10 cellular contexts compared by ENCODE assay signal in the genomic region with DNA sequence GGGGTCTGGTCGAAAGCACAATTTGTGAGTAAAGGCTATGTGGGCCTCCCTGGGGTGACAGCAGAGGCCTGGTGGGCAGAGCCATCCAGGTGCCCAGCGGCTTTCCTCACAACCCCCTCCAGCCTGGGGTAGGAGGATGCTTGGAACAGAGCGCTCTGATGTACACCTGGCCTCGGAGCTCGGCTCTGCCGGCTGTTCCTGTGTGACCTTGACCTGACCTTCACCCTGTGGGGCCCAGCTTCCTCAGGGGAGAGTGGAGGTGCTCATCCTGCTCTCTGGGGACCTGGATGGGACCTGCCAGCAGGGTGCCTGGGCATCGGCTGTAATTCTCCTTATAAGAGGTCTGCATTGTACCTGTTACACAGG. TPM values are rescaled to one million over a fixed set of nuclear protein-coding genes. Genes with fewer than 3 reads are reported as not detected.
DNase-seq lines count a peak whose midpoint lies in the region; ATAC-seq and TF ChIP-seq lines count a peak whose summit lies in the region.
"Had no signal": no experiment of that assay in that cellular context is flagged by ENCODE, and none has a peak within 500 bp of the region (broad histone marks: within the 10 kb centered on the region; RNA-seq: fewer than 3 reads in every experiment).

No MANE protein-coding gene starts in this region.

- CTCF ChIA-PET in activated B cell treated with CpG ODN at 0.5 μM for 24 hours (lab: Charles Lee): no interaction called here

- H3K4me3 ChIP-seq in Peyer's patch: peak overlapping the region in 2 of 4 donors; percentile 63 to 64

- intact Hi-C loops in activated B cell treated with CpG ODN at 0.5 μM for 24 hours (cut with micrococcal nuclease): loop anchor here (1.0 to 10.0 kb wide), 7 partner anchors 16 to 471 kb away; a partner anchor contains a TSS

- H3K27me3 Mint-ChIP-seq in activated B cell treated with CpG ODN at 0.5 μM for 24 hours (peaks cover 21% of the 10 kb centered on the region), naive B cell (peaks cover 11 to 21% (median 17%) of the 10 kb centered on the region in 3 donors)

- H3K36me3 Mint-ChIP-seq in activated B cell treated with CpG ODN at 0.5 μM for 24 hours (ENCODE audit: low read depth) (no peaks in the 10 kb centered on the region), naive B cell (no peaks in the 10 kb centered on the region)

- no peak for DNase-seq in activated B cell treated with CpG ODN at 0.5 μM for 24 hours
- DNase-seq in naive B cell: no peak
- DNase-seq in RPMI8226: no peak
- no peak for DNase-seq in NCI-H526 treated with DMSO at 0.1 percent for 48 hours (lab: John Stamatoyannopoulos, UW)
- no peak for DNase-seq in NCI-H1048 (lab: John Stamatoyannopoulos, UW)
- no peak for DNase-seq in Peyer's patch
- DNase-seq: NCI-H1694 treated with DMSO at 0.1 percent for 48 hours had no signal

- H3K27ac Mint-ChIP-seq in activated B cell treated with CpG ODN at 0.5 μM for 24 hours: no peak overlapping the region
- H3K27ac Mint-ChIP-seq in naive B cell: peak overlapping the region in 1 of 6 donors; percentile 84

- H3K9me3 Mint-ChIP-seq in activated B cell treated with CpG ODN at 0.5 μM for 24 hours: no peaks in the 10 kb centered on the region
- no peaks in the 10 kb centered on the region for H3K9me3 Mint-ChIP-seq in naive B cell

- POLR2A ChIA-PET in activated B cell treated with CpG ODN at 0.5 μM for 24 hours (lab: Charles Lee): interaction anchor here (0.5 to 2.3 kb wide), 2 partner anchors 15 to 98 kb away, joined by 5 read pairs; no protein-coding TSS in a partner anchor

- ATAC-seq in GM19463 (IDR thresholded peaks at IDR 0.05; ENCODE audit: unreplicated experiment) (peak; percentile 2), activated B cell treated with CpG ODN at 0.5 μM for 24 hours (ENCODE audit: low read depth) (no peak), naive B cell (ENCODE audit: low read depth in 2 of 2) (no peak)

- peak overlapping the region; percentile 54 for H3K27ac ChIP-seq in C4-2B
- H3K27ac ChIP-seq in Peyer's patch: no peak overlapping the region
- H3K27ac ChIP-seq: ascending aorta had no signal

- H3K36me3 ChIP-seq in Peyer's patch: no peaks in the 10 kb centered on the region
- H3K36me3 ChIP-seq: ascending aorta had no signal

- H3K27me3 ChIP-seq in Peyer's patch: no peaks in the 10 kb centered on the region
- H3K27me3 ChIP-seq: ascending aorta had no signal

- no peak for TF ChIP-seq POLR2A in Peyer's patch (IDR thresholded peaks at IDR 0.05)

- peaks cover 0 to 14% (median 3%) of the 10 kb centered on the region in 4 donors for H3K4me1 ChIP-seq in Peyer's patch

- H3K9me3 ChIP-seq in Peyer's patch: no peaks in the 10 kb centered on the region
- H3K9me3 ChIP-seq: ascending aorta had no signal

- H3K4me3 Mint-ChIP-seq in activated B cell treated with CpG ODN at 0.5 μM for 24 hours: peak overlapping the region; percentile 50
- peak overlapping the region in 6 of 8 donors; percentile 54 to 81 (median 68) for H3K4me3 Mint-ChIP-seq in naive B cell

- H3K4me1 Mint-ChIP-seq in activated B cell treated with CpG ODN at 0.5 μM for 24 hours: peaks cover 17% of the 10 kb centered on the region
- H3K4me1 Mint-ChIP-seq in naive B cell: peaks cover 7 to 10% (median 8%) of the 10 kb centered on the region in 3 donors

- no peak; the same call in none of the 2 replicates for TF ChIP-seq CTCF in C4-2B (conservative IDR thresholded peaks at IDR 0.05)
- TF ChIP-seq CTCF in activated B cell treated with CpG ODN at 0.5 μM for 24 hours (IDR thresholded peaks at IDR 0.05): no peak
- TF ChIP-seq CTCF in Peyer's patch (IDR thresholded peaks at IDR 0.05): no peak

RNA-seq across cellular contexts. Expression of a gene that starts 28.9 kb away (rescaled TPM):
- total RNA-seq in activated B cell treated with CpG ODN at 0.5 μM for 24 hours (0.05 TPM in 1 of 2 replicates, not detected in the other), Peyer's patch (1 to 10 TPM; 1.2 to 5.8 (median 1.7) TPM)
- polyA plus RNA-seq in naive B cell (ENCODE audit: low read depth in 6 of 6): not detected
- total RNA-seq: ascending aorta had no signal

RNA-seq across cellular contexts. Expression of a gene that starts 32.5 kb away (rescaled TPM):
- 15.2 and 17.4 TPM in 2 replicates for total RNA-seq in activated B cell treated with CpG ODN at 0.5 μM for 24 hours
- 10 to 100 TPM in 5 of 6 donors, 1 to 10 TPM in 1; 10.0 to 16.0 (median 12.4) TPM for polyA plus RNA-seq in naive B cell (ENCODE audit: low read depth in 6 of 6)
- total RNA-seq in Peyer's patch: 10 to 100 TPM in 1 of 4 donors, 1 to 10 TPM in 3; 5.8 to 24.8 (median 7.9) TPM
